ENCODE assay signal across 9 cellular contexts in the genomic region with DNA sequence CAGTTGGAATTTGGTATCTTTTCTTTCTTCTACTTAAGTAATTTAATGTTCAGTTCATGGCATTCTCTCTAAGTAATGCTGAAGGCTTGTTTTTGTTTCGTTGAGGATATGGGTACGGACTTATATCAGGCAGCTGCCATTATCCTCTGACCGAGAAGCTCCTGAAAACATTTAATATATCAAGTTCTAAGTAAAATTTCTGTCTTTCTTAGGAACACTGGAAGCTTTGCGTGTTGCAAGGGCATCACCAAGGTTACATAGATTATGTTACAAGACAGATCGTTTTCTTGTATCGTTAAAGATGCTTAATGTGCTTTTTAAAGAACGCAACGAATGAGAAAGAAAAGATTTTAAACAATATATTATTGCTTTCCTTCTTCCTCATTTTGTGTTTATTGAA. TPM values are rescaled to one million over a fixed set of nuclear protein-coding genes. Genes with fewer than 3 reads are reported as not detected.
DNase-seq lines count a peak whose midpoint lies in the region; ATAC-seq and TF ChIP-seq lines count a peak whose summit lies in the region.
"Had no signal": no experiment of that assay in that cellular context is flagged by ENCODE, and none has a peak within 500 bp of the region (broad histone marks: within the 10 kb centered on the region; RNA-seq: fewer than 3 reads in every experiment).

No MANE protein-coding gene starts in this region.

- peaks cover 26% of the 10 kb centered on the region for H3K4me1 Mint-ChIP-seq in T-helper 2 cell treated with Interferon-gamma antibody and Interleukin-4, amounts not matched to agents 5 μg/mL and 100 μg/mL, for 36 hours (ENCODE audit: low read depth)
- peaks cover 39% of the 10 kb centered on the region for H3K4me1 Mint-ChIP-seq in stimulated activated naive CD8-positive, alpha-beta T cell treated with anti-CD3 and anti-CD28 coated beads, Interleukin-15, amount 100 ng/mL, for 72 hours

- no peaks in the 10 kb centered on the region for H3K9me3 ChIP-seq in right cardiac atrium (ENCODE audit: control insufficient read depth, low read length)

- WGBS in right cardiac atrium, result 16% methylated on average over 8 of the region's 8 CpGs

- H3K27ac ChIP-seq in VCaP (peak overlapping the region; percentile 88), right cardiac atrium (ENCODE audit: low read length) (no peak overlapping the region)

- H3K27ac Mint-ChIP-seq in T-helper 2 cell treated with Interferon-gamma antibody and Interleukin-4, amounts not matched to agents 5 μg/mL and 100 μg/mL, for 36 hours, result peak overlapping the region; percentile 83
- H3K27ac Mint-ChIP-seq in stimulated activated naive CD8-positive, alpha-beta T cell treated with anti-CD3 and anti-CD28 coated beads, Interleukin-15, amount 100 ng/mL, for 72 hours, result peak overlapping the region; percentile 60 to 92

- no peaks in the 10 kb centered on the region for H3K36me3 Mint-ChIP-seq in T-helper 2 cell treated with Interferon-gamma antibody and Interleukin-4, amounts not matched to agents 5 μg/mL and 100 μg/mL, for 36 hours (ENCODE audit: low read depth)

- no peak for DNase-seq in T-helper 2 cell treated with Interferon-gamma antibody and Interleukin-4, amounts not matched to agents 5 μg/mL and 100 μg/mL, for 36 hours (ENCODE audit: low spot score)
- DNase-seq in T-helper 2 cell (no peak), right cardiac atrium (no peak)
- no peak for DNase-seq in stimulated activated naive CD8-positive, alpha-beta T cell treated with anti-CD3 and anti-CD28 coated beads, Interleukin-15, amount 100 ng/mL, for 72 hours
- DNase-seq: dermis blood vessel endothelial cell had no signal

- peaks cover 14% of the 10 kb centered on the region for H3K27me3 Mint-ChIP-seq in T-helper 2 cell treated with Interferon-gamma antibody and Interleukin-4, amounts not matched to agents 5 μg/mL and 100 μg/mL, for 36 hours (ENCODE audit: low read depth)
- H3K27me3 Mint-ChIP-seq in stimulated activated naive CD8-positive, alpha-beta T cell treated with anti-CD3 and anti-CD28 coated beads, Interleukin-15, amount 100 ng/mL, for 72 hours, result no peaks in the 10 kb centered on the region

- TF ChIP-seq CTCF in VCaP (conservative IDR thresholded peaks at IDR 0.05), result no peak

- no peaks in the 10 kb centered on the region for H3K4me1 ChIP-seq in right cardiac atrium (ENCODE audit: control insufficient read depth, insufficient read depth, low read length)

- H3K4me3 Mint-ChIP-seq in T-helper 2 cell treated with Interferon-gamma antibody and Interleukin-4, amounts not matched to agents 5 μg/mL and 100 μg/mL, for 36 hours, result peak overlapping the region; percentile 84
- peak overlapping the region; percentile 73 to 77 for H3K4me3 Mint-ChIP-seq in stimulated activated naive CD8-positive, alpha-beta T cell treated with anti-CD3 and anti-CD28 coated beads, Interleukin-15, amount 100 ng/mL, for 72 hours

- intact Hi-C loops in right cardiac atrium (cut with DNase I), result no loop called here

- peak overlapping the region; percentile 86 for H3K4me3 ChIP-seq in right cardiac atrium (ENCODE audit: low read length)

- H3K27me3 ChIP-seq in right cardiac atrium (ENCODE audit: control insufficient read depth, insufficient read depth), result no peaks in the 10 kb centered on the region

- peaks cover 14% of the 10 kb centered on the region for H3K9me3 Mint-ChIP-seq in T-helper 2 cell treated with Interferon-gamma antibody and Interleukin-4, amounts not matched to agents 5 μg/mL and 100 μg/mL, for 36 hours
- H3K9me3 Mint-ChIP-seq in stimulated activated naive CD8-positive, alpha-beta T cell treated with anti-CD3 and anti-CD28 coated beads, Interleukin-15, amount 100 ng/mL, for 72 hours, result peaks cover 7% of the 10 kb centered on the region in 2 donors

- no peak for ATAC-seq in right cardiac atrium
- ATAC-seq in stimulated activated naive CD8-positive, alpha-beta T cell treated with anti-CD3 and anti-CD28 coated beads, Interleukin-15, amount 100 ng/mL, for 72 hours, result no peak
- ATAC-seq in GM21381 (IDR thresholded peaks at IDR 0.05; ENCODE audit: unreplicated experiment), result no peak
- ATAC-seq in HG03039 (IDR thresholded peaks at IDR 0.05; ENCODE audit: unreplicated experiment), result no peak
- no peak for ATAC-seq in HG02588 (IDR thresholded peaks at IDR 0.05; ENCODE audit: unreplicated experiment)

RNA-seq across cellular contexts. Expression of gene GALNT2, which starts 1.0 kb away (rescaled TPM):
- total RNA-seq in right cardiac atrium, result 10 to 100 TPM; 36.8 to 45.5 (median 40.5) TPM
- 27.4 TPM for polyA plus RNA-seq in right cardiac atrium
